8 cellular contexts compared by ENCODE assay signal in the genomic region with DNA sequence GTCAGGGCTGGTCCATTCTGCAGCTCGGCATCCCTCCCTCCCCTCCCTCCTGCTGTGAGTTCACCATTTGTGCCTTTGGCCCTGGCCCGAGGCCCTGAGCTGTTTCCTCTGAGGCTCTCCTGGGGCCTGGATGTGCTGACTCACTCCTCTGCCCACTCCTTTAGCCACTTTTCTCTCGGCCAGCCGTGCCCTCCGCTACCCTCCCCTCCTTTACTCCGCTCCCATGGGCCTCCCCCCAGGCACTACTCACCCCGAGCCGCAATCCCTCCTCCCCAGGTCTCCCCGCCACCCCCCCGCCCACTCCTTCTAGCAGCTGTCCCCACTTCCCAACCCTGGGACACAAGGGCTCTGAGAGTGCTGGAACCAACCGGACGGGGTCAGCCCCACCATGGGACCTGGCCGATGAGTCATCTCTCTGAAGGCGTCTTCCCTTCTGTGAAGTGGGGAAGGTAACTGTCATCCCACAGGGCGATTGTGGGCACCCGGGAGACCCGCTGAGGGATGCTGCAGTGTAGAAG. TPM values are rescaled to one million over a fixed set of nuclear protein-coding genes. Genes with fewer than 3 reads are reported as not detected.
DNase-seq lines count a peak whose midpoint lies in the region; ATAC-seq and TF ChIP-seq lines count a peak whose summit lies in the region.

No MANE protein-coding gene starts in this region.

- peak overlapping the region; percentile 90 for H3K27ac ChIP-seq in PC-9
- no peak overlapping the region for H3K27ac ChIP-seq in CD4-positive, alpha-beta memory T cell (ENCODE audit: low read depth, low read length)

- CTCF ChIA-PET in PC-9 (lab: Charles Lee): interaction anchor here (0.6 to 1.0 kb wide), 2 partner anchors 41 to 213 kb away, joined by 4 to 12 read pairs; a partner anchor contains a TSS
- CTCF ChIA-PET in CD4-positive, alpha-beta memory T cell (lab: Charles Lee; ENCODE audit: partially characterized antibody): no interaction called here

- H3K9me2 ChIP-seq in PC-9 (ENCODE audit: insufficient read depth): no peaks in the 10 kb centered on the region

- no peaks in the 10 kb centered on the region for H3K36me3 ChIP-seq in PC-9 (ENCODE audit: low read depth)
- H3K36me3 ChIP-seq in CD4-positive, alpha-beta memory T cell (ENCODE audit: insufficient read depth, low read length): no peaks in the 10 kb centered on the region

- no peaks in the 10 kb centered on the region for H3K79me2 ChIP-seq in PC-9 (ENCODE audit: low read depth)

- POLR2A ChIA-PET in PC-9 (lab: Charles Lee; ENCODE audit: unreplicated experiment): interaction anchor here (0.6 kb wide), 2 partner anchors 28 to 1883 kb away, joined by 3 to 4 read pairs; no protein-coding TSS in a partner anchor
- POLR2A ChIA-PET in CD4-positive, alpha-beta memory T cell (lab: Charles Lee; ENCODE audit: partially characterized antibody): no interaction called here

- peak; percentile 72 for DNase-seq in DMS 273 (lab: John Stamatoyannopoulos, UW; ENCODE audit: unreplicated experiment)
- peak; percentile 84 to 86 for DNase-seq in PC-9
- DNase-seq in fibroblast of gingiva (ENCODE audit: low read depth): peak; percentile 86
- peak; percentile 10 for DNase-seq in occipital lobe (lab: John Stamatoyannopoulos, UW)
- DNase-seq in T-helper 17 cell: no peak
- no peak for DNase-seq in CD4-positive, alpha-beta memory T cell

- peak overlapping the region; percentile 80 for H2AFZ ChIP-seq in PC-9

- H3K36me3 Mint-ChIP-seq in T-helper 17 cell (ENCODE audit: low read depth): no peaks in the 10 kb centered on the region
- no peaks in the 10 kb centered on the region for H3K36me3 Mint-ChIP-seq in CD4-positive, alpha-beta memory T cell

- peaks cover 53% of the 10 kb centered on the region for H3K27me3 Mint-ChIP-seq in T-helper 17 cell
- peaks cover 10 to 16% of the 10 kb centered on the region in 2 donors for H3K27me3 Mint-ChIP-seq in CD4-positive, alpha-beta memory T cell

- no peaks in the 10 kb centered on the region for H3K9me3 Mint-ChIP-seq in CD4-positive, alpha-beta memory T cell

- H3K4me2 ChIP-seq in PC-9: peak overlapping the region; percentile 69

- H4K20me1 ChIP-seq in PC-9 (ENCODE audit: insufficient read depth): no peaks in the 10 kb centered on the region

- H3K4me3 Mint-ChIP-seq in T-helper 17 cell: no peak overlapping the region
- H3K4me3 Mint-ChIP-seq in CD4-positive, alpha-beta memory T cell: no peak overlapping the region

- H3K27me3 ChIP-seq in PC-9 (ENCODE audit: insufficient read depth, low read depth): no peaks in the 10 kb centered on the region
- H3K27me3 ChIP-seq in CD4-positive, alpha-beta memory T cell (ENCODE audit: insufficient read depth, low read length): no peaks in the 10 kb centered on the region

- H3K4me1 Mint-ChIP-seq in T-helper 17 cell: no peaks in the 10 kb centered on the region
- H3K4me1 Mint-ChIP-seq in CD4-positive, alpha-beta memory T cell: peaks cover 0 to 4% (median 0%) of the 10 kb centered on the region in 4 donors

- BruUV-seq in PC-9 (replicated peaks; lab: Mats Ljungman, UMichigan): no TSS peak

- TF ChIP-seq CTCF in PC-9 (conservative IDR thresholded peaks at IDR 0.05): no peak

- H3K9me3 ChIP-seq in PC-9 (ENCODE audit: insufficient read depth, low read depth) (no peaks in the 10 kb centered on the region), T-helper 17 cell (ENCODE audit: control insufficient read depth, low read length, poor library complexity, severe bottlenecking) (no peaks in the 10 kb centered on the region)
- no peaks in the 10 kb centered on the region for H3K9me3 ChIP-seq in CD4-positive, alpha-beta memory T cell (ENCODE audit: control insufficient read depth in 1 of 2, low read length in 2 of 2)

- H3K4me1 ChIP-seq in PC-9 (replicated peaks; ENCODE audit: insufficient read depth): peaks cover 32% of the 10 kb centered on the region
- no peaks in the 10 kb centered on the region for H3K4me1 ChIP-seq in CD4-positive, alpha-beta memory T cell (ENCODE audit: insufficient read depth, low read length)

- no peak overlapping the region for H3K27ac Mint-ChIP-seq in T-helper 17 cell
- H3K27ac Mint-ChIP-seq in CD4-positive, alpha-beta memory T cell: no peak overlapping the region

- intact Hi-C loops in PC-9 (cut with micrococcal nuclease; ENCODE audit: unreplicated experiment): loop anchor here (5.0 kb wide), 1 partner anchor 274 kb away; a partner anchor contains a TSS
- intact Hi-C loops in CD4-positive, alpha-beta memory T cell (cut with micrococcal nuclease): no loop called here

- H3K4me3 ChIP-seq in PC-9: peak overlapping the region; percentile 30
- H3K4me3 ChIP-seq in CD4-positive, alpha-beta memory T cell (ENCODE audit: low read length in 2 of 2): no peak overlapping the region

- no peak for ATAC-seq in HG03097 (IDR thresholded peaks at IDR 0.05; ENCODE audit: low FRiP score, unreplicated experiment)
- no peak for ATAC-seq in T-helper 17 cell
- ATAC-seq in GM21529 (IDR thresholded peaks at IDR 0.05; ENCODE audit: unreplicated experiment): no peak

- H3F3A ChIP-seq in PC-9 (ENCODE audit: insufficient read depth, low read depth): peaks cover 30% of the 10 kb centered on the region

RNA-seq across cellular contexts. Expression of a gene that starts 11.4 kb away (rescaled TPM):
- not detected in 2 replicates for total RNA-seq in PC-9 (2021)
- not detected for total RNA-seq in occipital lobe
- total RNA-seq in T-helper 17 cell: not detected
- total RNA-seq in CD4-positive, alpha-beta memory T cell: not detected
- polyA plus RNA-seq in CD4-positive, alpha-beta memory T cell: not detected

RNA-seq across cellular contexts. Expression of a gene that starts 37.4 kb away (rescaled TPM):
- total RNA-seq in PC-9 (2021) (not detected in 2 replicates), occipital lobe (not detected), T-helper 17 cell (not detected)
- total RNA-seq in CD4-positive, alpha-beta memory T cell: not detected
- not detected for polyA plus RNA-seq in CD4-positive, alpha-beta memory T cell

RNA-seq across cellular contexts. Expression of a gene that starts 41.5 kb away (rescaled TPM):
- total RNA-seq in PC-9 (2021): 40.2 and 43.0 TPM in 2 replicates
- total RNA-seq in occipital lobe: 14.3 TPM
- total RNA-seq in T-helper 17 cell: 10 to 100 TPM; 61.8 to 84.5 TPM
- 100 to 1,000 TPM in 1 of 2 experiments, 10 to 100 TPM in 1; 91.5 to 102 TPM for total RNA-seq in CD4-positive, alpha-beta memory T cell
- polyA plus RNA-seq in CD4-positive, alpha-beta memory T cell: 10 to 100 TPM in 1 of 2 donors, 1 to 10 TPM in 1; 4.1 to 10.9 TPM

Comparison
In these comparisons a context has a peak if more than half of its experiments do, and no peak if none do; other contexts are left out.
1. DNase-seq: peak in DMS 273 (single experiment), PC-9 (2 of 2), fibroblast of gingiva (single experiment) and occipital lobe (single experiment); none in T-helper 17 cell (0 of 3) and CD4-positive, alpha-beta memory T cell (0 of 5).